In the genomic region with DNA sequence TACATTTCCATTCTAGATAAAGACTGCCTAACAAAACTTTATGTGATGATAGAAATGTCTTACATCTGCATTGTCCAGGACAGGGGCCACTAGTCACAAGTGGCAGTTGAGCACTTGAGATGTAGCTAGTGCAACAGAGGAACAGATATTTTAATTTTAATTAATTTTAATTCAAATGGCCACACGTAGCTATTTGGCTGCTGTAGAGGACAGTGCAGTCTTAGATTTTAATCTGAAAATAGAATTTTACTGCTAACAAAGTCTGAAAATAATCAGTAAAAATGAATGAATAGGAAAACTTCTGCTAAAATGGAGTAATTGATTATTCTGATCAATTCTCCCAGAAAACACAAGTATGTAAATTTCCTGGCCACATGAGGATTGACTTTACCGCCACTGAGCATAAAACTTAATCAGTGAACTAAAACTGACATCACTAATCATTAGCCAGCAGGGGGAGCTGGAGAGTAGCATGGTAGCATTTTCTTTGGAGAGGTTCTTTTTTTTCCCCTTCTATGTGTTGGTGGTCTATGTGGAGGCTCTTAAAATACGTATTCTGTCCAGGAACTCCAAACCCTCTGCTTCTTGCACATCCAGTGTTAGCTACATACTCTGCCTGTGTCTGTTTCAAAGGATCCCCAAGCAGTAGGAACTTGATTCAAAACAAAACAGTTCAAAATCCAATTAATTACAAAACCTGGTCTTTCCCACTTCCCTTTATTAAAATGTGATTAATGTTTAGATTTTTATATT, we compare ENCODE assay signal across 8 cellular contexts. TPM values are rescaled to one million over a fixed set of nuclear protein-coding genes. Genes with fewer than 3 reads are reported as not detected.
DNase-seq lines count a peak whose midpoint lies in the region; ATAC-seq and TF ChIP-seq lines count a peak whose summit lies in the region.

No MANE protein-coding gene starts in this region.

- no peaks in the 10 kb centered on the region for H3K79me2 ChIP-seq in PC-3 (ENCODE audit: low read length)

- no peaks in the 10 kb centered on the region for H3K9me1 ChIP-seq in IMR-90 (ENCODE audit: insufficient read depth, low read length)

- peaks cover 4% of the 10 kb centered on the region; the same call in 1 of the 2 replicates for H3K36me3 ChIP-seq in IMR-90 (ENCODE audit: control insufficient read depth, insufficient read depth, low read length)
- no peaks in the 10 kb centered on the region for H3K36me3 ChIP-seq in PC-3 (ENCODE audit: low read depth, low read length)
- H3K36me3 ChIP-seq in gastrocnemius medialis, result no peaks in the 10 kb centered on the region

- H3K27me3 ChIP-seq in IMR-90 (ENCODE audit: control insufficient read depth, insufficient read depth, low read length) (no peaks in the 10 kb centered on the region), PC-3 (ENCODE audit: low read length) (no peaks in the 10 kb centered on the region), gastrocnemius medialis (no peaks in the 10 kb centered on the region)

- H3K9ac ChIP-seq in IMR-90 (ENCODE audit: low read depth, low read length) (no peak overlapping the region), PC-3 (ENCODE audit: low read length) (no peak overlapping the region)

- no peak overlapping the region for H3K4ac ChIP-seq in IMR-90 (ENCODE audit: low read depth, low read length)

- POLR2A ChIA-PET in IMR-90 (lab: Charles Lee; ENCODE audit: unreplicated experiment), result no interaction called here
- POLR2A ChIA-PET in PC-3 (lab: Charles Lee; ENCODE audit: unreplicated experiment), result no interaction called here

- 0 out of 2 replicates have a peak overlapping the region, but pooled peaks have one; percentile 51 for H2AK5ac ChIP-seq in IMR-90 (ENCODE audit: low read depth, low read length)

- intact Hi-C loops in IMR-90 (cut with micrococcal nuclease) (loop anchor here (1.0 to 10.0 kb wide), 5 partner anchors 51 to 529 kb away; no protein-coding TSS in a partner anchor), PC-3 (cut with micrococcal nuclease) (loop anchor here (1.0 to 5.0 kb wide), 4 partner anchors 51 to 301 kb away; no protein-coding TSS in a partner anchor), left cardiac atrium (cut with DNase I) (loop anchor here (2.0 to 10.0 kb wide), 3 partner anchors 49 to 141 kb away; a partner anchor contains a TSS), gastrocnemius medialis (cut with DNase I; ENCODE audit: low total_unique reads) (loop anchor here (1.0 to 5.0 kb wide), 3 partner anchors 53 to 302 kb away; a partner anchor contains a TSS)

- peak; percentile 70 for TF ChIP-seq RAD21 in IMR-90 (IDR thresholded peaks at IDR 0.05; ENCODE audit: low read length)

- peak overlapping the region; percentile 35; the same call in 1 of the 2 replicates for H2BK120ac ChIP-seq in IMR-90 (ENCODE audit: low read depth, low read length)

- H3K4me1 Mint-ChIP-seq in activated naive CD4-positive, alpha-beta T cell treated with anti-CD3 and anti-CD28 coated beads, Interleukin-2, amount 10 ng/mL, durations not matched to agents 7 days and 5 days, result no peaks in the 10 kb centered on the region

- H3K4me1 ChIP-seq in IMR-90 (ENCODE audit: control insufficient read depth, insufficient read depth, low read length) (0 out of 2 replicates have a peak, but pooled peaks cover 2% of the 10 kb centered on the region), PC-3 (ENCODE audit: insufficient read depth, low read length) (no peaks in the 10 kb centered on the region), gastrocnemius medialis (no peaks in the 10 kb centered on the region)

- TF ChIP-seq POLR2A in IMR-90 (IDR thresholded peaks at IDR 0.05; ENCODE audit: low read depth, low read length), result no peak
- no peak for TF ChIP-seq POLR2A in gastrocnemius medialis (IDR thresholded peaks at IDR 0.05)

- no peaks in the 10 kb centered on the region for H3K9me3 Mint-ChIP-seq in activated naive CD4-positive, alpha-beta T cell treated with anti-CD3 and anti-CD28 coated beads, Interleukin-2, amount 10 ng/mL, durations not matched to agents 7 days and 5 days

- H3K4me2 ChIP-seq in IMR-90 (ENCODE audit: low read depth, low read length), result no peak overlapping the region
- H3K4me2 ChIP-seq in PC-3 (ENCODE audit: low read length), result no peak overlapping the region

- DNase-seq in EL (peak; percentile 56), IMR-90 (peak; percentile 61), PC-3 (peak; percentile 72), left cardiac atrium (peak; percentile 44), gastrocnemius medialis (peak; percentile 6 to 14)
- DNase-seq in activated naive CD4-positive, alpha-beta T cell treated with anti-CD3 and anti-CD28 coated beads, Interleukin-2, amount 10 ng/mL, durations not matched to agents 7 days and 5 days, result peak; percentile 60

- CTCF ChIA-PET in IMR-90 (lab: Yijun Ruan, JAX), result interaction anchor here (0.6 to 2.4 kb wide), 14 partner anchors 8 to 289 kb away, joined by 3 to 14 read pairs (median 3); a partner anchor contains a TSS
- CTCF ChIA-PET in PC-3 (lab: Charles Lee), result interaction anchor here (0.6 to 0.7 kb wide), 2 partner anchors 62 to 294 kb away, joined by 3 to 9 read pairs; no protein-coding TSS in a partner anchor
- CTCF ChIA-PET in activated naive CD4-positive, alpha-beta T cell treated with anti-CD3 and anti-CD28 coated beads, Interleukin-2, amount 10 ng/mL, durations not matched to agents 7 days and 5 days (lab: Charles Lee), result interaction anchor here (0.6 to 2.3 kb wide), 16 partner anchors 8 to 1189 kb away, joined by 3 to 12 read pairs (median 4); no protein-coding TSS in a partner anchor

- no peak overlapping the region for H3K23ac ChIP-seq in IMR-90 (ENCODE audit: low read depth, low read length)

- H2AFZ ChIP-seq in IMR-90 (replicated peaks; ENCODE audit: low read length, poor library complexity) (peak overlapping the region; percentile 76), PC-3 (ENCODE audit: low read length) (no peak overlapping the region)

- H3K27ac Mint-ChIP-seq in activated naive CD4-positive, alpha-beta T cell treated with anti-CD3 and anti-CD28 coated beads, Interleukin-2, amount 10 ng/mL, durations not matched to agents 7 days and 5 days, result no peak overlapping the region

- H3K4me3 Mint-ChIP-seq in activated naive CD4-positive, alpha-beta T cell treated with anti-CD3 and anti-CD28 coated beads, Interleukin-2, amount 10 ng/mL, durations not matched to agents 7 days and 5 days, result no peak overlapping the region

- H3K4me3 ChIP-seq in IMR-90 (ENCODE audit: insufficient read depth, low read depth, low read length), result no peak overlapping the region
- H3K4me3 ChIP-seq in PC-3 (ENCODE audit: low read length), result no peak overlapping the region
- no peak overlapping the region for H3K4me3 ChIP-seq in gastrocnemius medialis

- no peaks in the 10 kb centered on the region for H3K36me3 Mint-ChIP-seq in activated naive CD4-positive, alpha-beta T cell treated with anti-CD3 and anti-CD28 coated beads, Interleukin-2, amount 10 ng/mL, durations not matched to agents 7 days and 5 days

- no peaks in the 10 kb centered on the region for H3K9me3 ChIP-seq in IMR-90 (ENCODE audit: control insufficient read depth, insufficient read depth, low read length)
- H3K9me3 ChIP-seq in PC-3 (ENCODE audit: low read length), result no peaks in the 10 kb centered on the region
- H3K9me3 ChIP-seq in gastrocnemius medialis, result no peaks in the 10 kb centered on the region

- WGBS in IMR-90 (ENCODE audit: extremely low coverage in 2 of 2, insufficient read length in 1 of 2), 2 experiments, result no CpG with 5 or more reads among the region's 3 CpGs

- dilution Hi-C loops in IMR-90 (cut with HindIII; ENCODE audit: low sequenced_read_pairs, unreplicated experiment), result no loop called here

- BruUV-seq in IMR-90 (replicated peaks; lab: Mats Ljungman, UMichigan) (no TSS peak), PC-3 (replicated peaks; lab: Mats Ljungman, UMichigan) (no TSS peak)

- H3K27ac ChIP-seq in IMR-90 (ENCODE audit: insufficient read depth, low read length) (no peak overlapping the region), PC-3 (ENCODE audit: low read length) (no peak overlapping the region), gastrocnemius medialis (no peak overlapping the region)

- in situ Hi-C loops in IMR-90 (cut with MboI; ENCODE audit: low sequenced_read_pairs) (loop anchor here (5.0 to 10.0 kb wide), 2 partner anchors 119 to 296 kb away; no protein-coding TSS in a partner anchor), gastrocnemius medialis (cut with MboI; ENCODE audit: low sequenced_read_pairs in 4 of 4) (loop anchor here (10.0 to 25.0 kb wide), 4 partner anchors 129 to 306 kb away; no protein-coding TSS in a partner anchor)

- H3K9me2 ChIP-seq in PC-3 (replicated peaks; ENCODE audit: low read length), result no peaks in the 10 kb centered on the region

- peak overlapping the region; percentile 69; the same call in 1 of the 2 replicates for H3K18ac ChIP-seq in IMR-90 (ENCODE audit: low read depth, low read length)

- no peak overlapping the region for H2BK5ac ChIP-seq in IMR-90 (ENCODE audit: low read depth, low read length, poor library complexity, severe bottlenecking)

- no peaks in the 10 kb centered on the region for H3K27me3 Mint-ChIP-seq in activated naive CD4-positive, alpha-beta T cell treated with anti-CD3 and anti-CD28 coated beads, Interleukin-2, amount 10 ng/mL, durations not matched to agents 7 days and 5 days

- H2AK9ac ChIP-seq in IMR-90 (replicated peaks; ENCODE audit: low read depth, low read length, poor library complexity), result no peak overlapping the region

- H3K56ac ChIP-seq in IMR-90 (ENCODE audit: extremely low read depth, insufficient read depth, low read length), result peak overlapping the region; percentile 41; the same call in 1 of the 2 replicates

- no peak overlapping the region; the same call in 2 of the 3 replicates for H2BK15ac ChIP-seq in IMR-90 (ENCODE audit: low read depth, low read length)

- H3K79me1 ChIP-seq in IMR-90 (ENCODE audit: low read depth in 1 of 2, low read length in 2 of 2), result no peaks in the 10 kb centered on the region

- no peak overlapping the region for H4K91ac ChIP-seq in IMR-90 (ENCODE audit: insufficient read depth, low read depth, low read length)

- H4K20me1 ChIP-seq in IMR-90 (ENCODE audit: insufficient read depth, low read length), result no peaks in the 10 kb centered on the region
- no peaks in the 10 kb centered on the region for H4K20me1 ChIP-seq in PC-3 (ENCODE audit: low read length)

- TF ChIP-seq CTCF in IMR-90 (conservative IDR thresholded peaks at IDR 0.05; ENCODE audit: low read depth, low read length) (peak; percentile 74), PC-3 (conservative IDR thresholded peaks at IDR 0.05; ENCODE audit: low read depth, low read length) (peak; percentile 83), gastrocnemius medialis (IDR thresholded peaks at IDR 0.05 in 4 of 5, conservative IDR thresholded peaks at IDR 0.05 in 1 of 5) (peak; percentile 59 to 86 (median 72))

- ATAC-seq in GM21515 (IDR thresholded peaks at IDR 0.05; ENCODE audit: unreplicated experiment), result peak; percentile 81
- peak; percentile 85 for ATAC-seq in IMR-90 (ENCODE audit: low read depth)
- ATAC-seq in PC-3, result peak; percentile 61
- ATAC-seq in left cardiac atrium, result peak; percentile 53 to 61
- ATAC-seq in gastrocnemius medialis, result peak in 1 of 2 donors; percentile 70
- ATAC-seq in HG02970 (IDR thresholded peaks at IDR 0.05; ENCODE audit: low FRiP score, unreplicated experiment), result no peak

- no peak overlapping the region for H3K14ac ChIP-seq in IMR-90 (replicated peaks; ENCODE audit: low read depth, low read length)

- no peaks in the 10 kb centered on the region for H3F3A ChIP-seq in PC-3 (ENCODE audit: low read length, unreplicated experiment)

- H4K8ac ChIP-seq in IMR-90 (ENCODE audit: low read depth in 2 of 2, low read length in 2 of 2), result 0 out of 4 replicates have a peak overlapping the region, but pooled peaks of 1 of the 2 experiments have one; percentile 17

- H2BK20ac ChIP-seq in IMR-90 (ENCODE audit: low read depth, low read length), result no peak overlapping the region

- H4K5ac ChIP-seq in IMR-90 (ENCODE audit: low read depth, low read length), result no peak overlapping the region

RNA-seq across cellular contexts. Expression of a gene that starts 52.1 kb away (rescaled TPM):
- total RNA-seq in IMR-90 (2012; rRNA removed) (0.72 and 1.1 TPM in 2 replicates), PC-3 (2014; rRNA removed) (7.2 and 8.3 TPM in 2 replicates), left cardiac atrium (10 to 100 TPM; 46.9 to 50.5 TPM), gastrocnemius medialis (1 to 10 TPM; 1.3 to 6.3 (median 2.8) TPM)
- polyA plus RNA-seq in IMR-90 (2012; rRNA removed), result 0.36 and 0.42 TPM in 2 replicates
- polyA plus RNA-seq in IMR-90 (2012; cell fraction: cytosol; rRNA removed), result 0.15 and 0.49 TPM in 2 replicates
- 0.23 and 0.37 TPM in 2 replicates for polyA plus RNA-seq in IMR-90 (2012; cell fraction: nucleus; rRNA removed; ENCODE audit: low replicate concordance)

Comparison
In these comparisons a context has a peak if more than half of its experiments do, and no peak if none do; other contexts are left out.
1. DNase-seq: peak in every context shown above with its lines; median percentile 72 in PC-3; 61 in IMR-90; 60 in activated naive CD4-positive, alpha-beta T cell treated with anti-CD3 and anti-CD28 coated beads, Interleukin-2, amount 10 ng/mL, durations not matched to agents 7 days and 5 days; 56 in EL; 44 in left cardiac atrium; 10 in gastrocnemius medialis.